Comparison of ENCODE assay signal across 8 cellular contexts in genomic region chr11:17979770-17980371, GRCh38. TPM values are rescaled to one million over a fixed set of nuclear protein-coding genes. Genes with fewer than 3 reads are reported as not detected.
DNase-seq lines count a peak whose midpoint lies in the region; ATAC-seq, FAIRE-seq and TF ChIP-seq lines count a peak whose summit lies in the region.

No MANE protein-coding gene starts in this region.

- dilution Hi-C loops in endothelial cell of umbilical vein (cut with MboI; ENCODE audit: extremely low pct_ligation_motif_present, low sequenced_read_pairs) = no loop called here

- H3K9ac ChIP-seq in endothelial cell of umbilical vein (replicated peaks; ENCODE audit: extremely low read depth, insufficient read depth, low read length) = no peak overlapping the region

- H3K27me3 ChIP-seq in AG04450 (ENCODE audit: control insufficient read depth, insufficient read depth, low read length) (no peaks in the 10 kb centered on the region), endothelial cell of umbilical vein (ENCODE audit: control insufficient read depth in 2 of 2, insufficient read depth in 2 of 2, low read length in 2 of 2) (no peaks in the 10 kb centered on the region)

- no peak for TF ChIP-seq POLR2A in endothelial cell of umbilical vein (IDR thresholded peaks at IDR 0.05; ENCODE audit: low read depth, low read length)

- no peaks in the 10 kb centered on the region for H3K9me3 Mint-ChIP-seq in activated CD4-positive, alpha-beta T cell treated with anti-CD3 and anti-CD28 coated beads, Interleukin-2, amount 10 ng/mL, durations not matched to agents 24 days and 14 days
- no peaks in the 10 kb centered on the region for H3K9me3 Mint-ChIP-seq in natural killer cell treated with Interleukin-12 subunit alpha and Interleukin-12 subunit beta and Interleukin-15 and Interleukin-18, amount 100 ng/mL, for 72 hours

- intact Hi-C loops in activated CD4-positive, alpha-beta T cell treated with anti-CD3 and anti-CD28 coated beads, Interleukin-2, amount 10 ng/mL, durations not matched to agents 24 days and 14 days (cut with micrococcal nuclease) = loop anchor here (1.0 kb wide), 3 partner anchors 220 to 381 kb away; no protein-coding TSS in a partner anchor
- intact Hi-C loops in endothelial cell of umbilical vein (cut with micrococcal nuclease) = loop anchor here (1.0 kb wide), 1 partner anchor 381 kb away; no protein-coding TSS in a partner anchor

- BruUV-seq in endothelial cell of umbilical vein (replicated peaks; lab: Mats Ljungman, UMichigan) = no TSS peak

- no peaks in the 10 kb centered on the region for H4K20me1 ChIP-seq in endothelial cell of umbilical vein (replicated peaks; ENCODE audit: control insufficient read depth, extremely low read depth, insufficient read depth, low read length)

- no peak overlapping the region for H3K4me3 ChIP-seq in AG04450 (ENCODE audit: low read depth, low read length)
- no peak overlapping the region for H3K4me3 ChIP-seq in GM12864 (ENCODE audit: low read depth, low read length)
- H3K4me3 ChIP-seq in endothelial cell of umbilical vein (replicated peaks in 1 of 3; ENCODE audit: insufficient read depth in 1 of 3, low read depth in 1 of 3, low read length in 3 of 3) = no peak overlapping the region

- H3K4me1 ChIP-seq in endothelial cell of umbilical vein (ENCODE audit: control insufficient read depth, extremely low read depth, insufficient read depth, low read length) = no peaks in the 10 kb centered on the region

- no peak overlapping the region for H3K4me2 ChIP-seq in endothelial cell of umbilical vein (ENCODE audit: insufficient read depth, low read length)

- no peak for ATAC-seq in natural killer cell treated with Interleukin-12 subunit alpha and Interleukin-12 subunit beta and Interleukin-15 and Interleukin-18, amount 100 ng/mL, for 72 hours
- ATAC-seq in GM21360 (IDR thresholded peaks at IDR 0.05; ENCODE audit: unreplicated experiment) = no peak

- no peaks in the 10 kb centered on the region for H3K9me1 ChIP-seq in endothelial cell of umbilical vein (replicated peaks; ENCODE audit: control insufficient read depth, extremely low read depth, insufficient read depth, low read length)

- CTCF ChIA-PET in AG04450 (lab: Charles Lee) = interaction anchor here (0.8 to 16.8 kb wide), 24 partner anchors 11 to 381 kb away, joined by 3 to 678 read pairs (median 6); partner anchors contain the start of gene KCNC1
- CTCF ChIA-PET in endothelial cell of umbilical vein (lab: Charles Lee) = interaction anchor here (0.9 to 15.8 kb wide), 7 partner anchors 8 to 381 kb away, joined by 3 to 593 read pairs (median 12); partner anchors contain the start of gene KCNC1

- H2AFZ ChIP-seq in endothelial cell of umbilical vein (ENCODE audit: low read depth, low read length) = no peak overlapping the region

- H3K27ac ChIP-seq in AG04450 (ENCODE audit: low read depth, low read length) (no peak overlapping the region), endothelial cell of umbilical vein (ENCODE audit: insufficient read depth, low read depth, low read length) (no peak overlapping the region)

- POLR2A ChIA-PET in AG04450 (lab: Yijun Ruan, JAX) (no interaction called here), endothelial cell of umbilical vein (lab: Charles Lee) (no interaction called here)

- H3K9me3 ChIP-seq in AG04450 (ENCODE audit: control insufficient read depth, insufficient read depth, low read length) (no peaks in the 10 kb centered on the region), endothelial cell of umbilical vein (replicated peaks; ENCODE audit: control insufficient read depth, insufficient read depth, low read length) (no peaks in the 10 kb centered on the region)

- no peaks in the 10 kb centered on the region for H3K79me2 ChIP-seq in endothelial cell of umbilical vein (ENCODE audit: control insufficient read depth, insufficient read depth, low read length)

- peak; percentile 92 for FAIRE-seq in endothelial cell of umbilical vein (lab: Jason Lieb, UNC)

- no peaks in the 10 kb centered on the region for H3K27me3 Mint-ChIP-seq in activated CD4-positive, alpha-beta T cell treated with anti-CD3 and anti-CD28 coated beads, Interleukin-2, amount 10 ng/mL, durations not matched to agents 24 days and 14 days
- no peaks in the 10 kb centered on the region for H3K27me3 Mint-ChIP-seq in natural killer cell treated with Interleukin-12 subunit alpha and Interleukin-12 subunit beta and Interleukin-15 and Interleukin-18, amount 100 ng/mL, for 72 hours

- H3K4me1 Mint-ChIP-seq in activated CD4-positive, alpha-beta T cell treated with anti-CD3 and anti-CD28 coated beads, Interleukin-2, amount 10 ng/mL, durations not matched to agents 24 days and 14 days = no peaks in the 10 kb centered on the region
- H3K4me1 Mint-ChIP-seq in natural killer cell treated with Interleukin-12 subunit alpha and Interleukin-12 subunit beta and Interleukin-15 and Interleukin-18, amount 100 ng/mL, for 72 hours (ENCODE audit: low read depth in 2 of 2) = peaks cover 0 to 8% of the 10 kb centered on the region in 2 donors

- no peak overlapping the region for H3K4me3 Mint-ChIP-seq in activated CD4-positive, alpha-beta T cell treated with anti-CD3 and anti-CD28 coated beads, Interleukin-2, amount 10 ng/mL, durations not matched to agents 24 days and 14 days
- no peak overlapping the region for H3K4me3 Mint-ChIP-seq in natural killer cell treated with Interleukin-12 subunit alpha and Interleukin-12 subunit beta and Interleukin-15 and Interleukin-18, amount 100 ng/mL, for 72 hours

- H3K36me3 ChIP-seq in endothelial cell of umbilical vein (ENCODE audit: control insufficient read depth in 2 of 2, extremely low read depth in 1 of 2, insufficient read depth in 2 of 2, low read length in 2 of 2) = no peaks in the 10 kb centered on the region

- no peak for DNase-seq in AG04450 (ENCODE audit: low read depth, low spot score)
- DNase-seq in GM12864 (ENCODE audit: low read depth) = no peak
- peak; percentile 78 for DNase-seq in NCI-H2029 treated with DMSO at 0.1 percent for 48 hours (lab: John Stamatoyannopoulos, UW)
- peak; percentile 79 for DNase-seq in activated CD4-positive, alpha-beta T cell treated with anti-CD3 and anti-CD28 coated beads, Interleukin-2, amount 10 ng/mL, durations not matched to agents 24 days and 14 days
- peak; percentile 35 for DNase-seq in endothelial cell of umbilical vein (ENCODE audit: low read depth, low spot score)
- peak; percentile 66 for DNase-seq in natural killer cell treated with Interleukin-12 subunit alpha and Interleukin-12 subunit beta and Interleukin-15 and Interleukin-18, amount 100 ng/mL, for 72 hours (ENCODE audit: low spot score)
- DNase-seq in GOT3 (lab: John Stamatoyannopoulos, UW) = no peak

- H3K27ac Mint-ChIP-seq in activated CD4-positive, alpha-beta T cell treated with anti-CD3 and anti-CD28 coated beads, Interleukin-2, amount 10 ng/mL, durations not matched to agents 24 days and 14 days = no peak overlapping the region
- no peak overlapping the region for H3K27ac Mint-ChIP-seq in natural killer cell treated with Interleukin-12 subunit alpha and Interleukin-12 subunit beta and Interleukin-15 and Interleukin-18, amount 100 ng/mL, for 72 hours

- peaks cover 26% of the 10 kb centered on the region for H3K36me3 Mint-ChIP-seq in activated CD4-positive, alpha-beta T cell treated with anti-CD3 and anti-CD28 coated beads, Interleukin-2, amount 10 ng/mL, durations not matched to agents 24 days and 14 days (ENCODE audit: low read depth)
- H3K36me3 Mint-ChIP-seq in natural killer cell treated with Interleukin-12 subunit alpha and Interleukin-12 subunit beta and Interleukin-15 and Interleukin-18, amount 100 ng/mL, for 72 hours = peaks cover 9% of the 10 kb centered on the region

- TF ChIP-seq CTCF in AG04450 (IDR thresholded peaks at IDR 0.05; ENCODE audit: low read depth, low read length) (peak; percentile 95), GM12864 (IDR thresholded peaks at IDR 0.05; ENCODE audit: low read depth, low read length, missing control alignments) (peak; percentile 96), endothelial cell of umbilical vein (IDR thresholded peaks at IDR 0.05; ENCODE audit: extremely low read depth in 1 of 2, insufficient read depth in 1 of 2, low read depth in 1 of 2, low read length in 2 of 2) (peak; percentile 81 to 82)

TF ChIP-seq in endothelial cell of umbilical vein, 7 proteins besides CTCF, POLR2A, EP300 and RAD21:
- TF ChIP-seq MAX (IDR thresholded peaks at IDR 0.05; ENCODE audit: insufficient read depth, insufficient read length) = no peak

RNA-seq across cellular contexts. Expression of gene SERGEF, which starts 33.0 kb away (rescaled TPM):
- 16.5 and 18.1 TPM in 2 replicates for polyA plus RNA-seq in AG04450 (2011; rRNA removed)
- 16.6 and 22.3 TPM in 2 replicates for polyA minus RNA-seq in AG04450 (2011; rRNA and poly(A)+ RNA removed)
- 26.2 and 35.8 TPM in 2 replicates for total RNA-seq in activated CD4-positive, alpha-beta T cell treated with anti-CD3 and anti-CD28 coated beads, Interleukin-2, amount 10 ng/mL, durations not matched to agents 24 days and 14 days
- 12.3 and 16.7 TPM in 2 replicates for total RNA-seq in endothelial cell of umbilical vein
- polyA plus RNA-seq in endothelial cell of umbilical vein = 8.7 and 9.2 TPM in 2 replicates
- 11.1 and 12.2 TPM in 2 replicates for polyA plus RNA-seq in endothelial cell of umbilical vein (2011; cell fraction: cytosol; rRNA removed)
- 11.4 and 12.0 TPM in 2 replicates for polyA plus RNA-seq in endothelial cell of umbilical vein (2011; cell fraction: nucleus; rRNA removed)
- polyA plus RNA-seq in endothelial cell of umbilical vein (2012) = 18.3 and 19.8 TPM in 2 replicates
- polyA minus RNA-seq in endothelial cell of umbilical vein = 10.3 and 12.9 TPM in 2 replicates
- polyA minus RNA-seq in endothelial cell of umbilical vein (2011; cell fraction: cytosol; rRNA and poly(A)+ RNA removed) = 11.7 TPM
- polyA minus RNA-seq in endothelial cell of umbilical vein (2011; cell fraction: nucleus; rRNA and poly(A)+ RNA removed) = 11.5 and 12.2 TPM in 2 replicates
- total RNA-seq in natural killer cell treated with Interleukin-12 subunit alpha and Interleukin-12 subunit beta and Interleukin-15 and Interleukin-18, amount 100 ng/mL, for 72 hours = 10 to 100 TPM; 28.8 to 50.7 TPM

Comparison
In these comparisons a context has a peak if more than half of its experiments do, and no peak if none do; other contexts are left out.
1. DNase-seq: peak in NCI-H2029 treated with DMSO at 0.1 percent for 48 hours (single experiment), activated CD4-positive, alpha-beta T cell treated with anti-CD3 and anti-CD28 coated beads, Interleukin-2, amount 10 ng/mL, durations not matched to agents 24 days and 14 days (single experiment), endothelial cell of umbilical vein (single experiment) and natural killer cell treated with Interleukin-12 subunit alpha and Interleukin-12 subunit beta and Interleukin-15 and Interleukin-18, amount 100 ng/mL, for 72 hours (single experiment); none in AG04450 (single experiment), GM12864 (single experiment) and GOT3 (single experiment).
2. Peak in every context shown above with its lines, with median percentiles within 50 percentile points of each other: CTCF ChIP-seq.